Comparison of ENCODE assay signal across 4 cellular contexts in the genomic region with DNA sequence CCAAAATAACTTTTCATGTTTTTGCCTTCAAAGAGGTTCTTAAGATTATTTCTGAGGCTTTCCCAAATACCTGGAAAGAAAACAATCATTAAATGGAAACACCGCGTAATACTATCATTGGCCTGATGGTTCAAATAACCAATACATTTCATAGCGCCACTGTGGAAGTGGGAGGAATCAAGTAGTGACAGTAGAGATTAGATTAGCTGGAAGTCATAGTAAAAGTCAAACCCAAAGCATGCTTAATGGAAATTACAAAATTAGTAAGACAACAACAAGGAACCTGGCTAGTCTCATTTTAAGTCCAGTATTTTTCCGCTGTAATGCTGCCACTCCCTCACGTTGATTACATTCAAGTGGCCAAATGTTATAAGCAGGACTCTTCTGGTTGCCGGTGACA. TPM values are rescaled to one million over a fixed set of nuclear protein-coding genes. Genes with fewer than 3 reads are reported as not detected.
"Had no signal": no experiment of that assay in that cellular context is flagged by ENCODE, and none has a peak within 500 bp of the region (broad histone marks: within the 10 kb centered on the region; RNA-seq: fewer than 3 reads in every experiment).

No MANE protein-coding gene starts in this region.

- ATAC-seq: GM12878 had no signal

- DNase-seq: GDM1, GF-D8 had no signal

- H3K4me3 ChIP-seq: GM12878 had no signal

RNA-seq across cellular contexts. Expression of a gene that starts 41.5 kb away (rescaled TPM):
- total RNA-seq: G401 had no signal
